Comparison of ENCODE assay signal across 19 cellular contexts in the genomic region with DNA sequence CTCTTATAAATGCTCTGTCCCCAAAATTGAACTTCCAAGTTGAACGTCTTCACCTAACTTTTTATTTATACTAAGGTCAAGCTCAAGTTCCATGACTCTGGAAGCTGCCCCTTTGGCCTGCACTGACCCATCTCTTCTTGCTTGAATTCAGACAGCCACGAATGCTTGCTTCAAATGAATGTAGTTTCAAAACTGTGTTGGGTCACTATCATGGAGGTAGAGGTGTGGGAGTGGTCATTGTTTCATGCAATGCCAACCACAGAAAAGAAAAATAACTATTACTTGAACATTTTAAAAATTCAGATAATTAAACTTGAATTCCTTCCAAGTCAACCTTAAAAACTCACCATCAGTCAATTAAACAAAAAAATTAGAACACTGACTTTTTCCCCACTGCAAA. TPM values are rescaled to one million over a fixed set of nuclear protein-coding genes. Genes with fewer than 3 reads are reported as not detected.
DNase-seq lines count a peak whose midpoint lies in the region; ATAC-seq and TF ChIP-seq lines count a peak whose summit lies in the region.
"Had no signal": no experiment of that assay in that cellular context is flagged by ENCODE, and none has a peak within 500 bp of the region (broad histone marks: within the 10 kb centered on the region; RNA-seq: fewer than 3 reads in every experiment).

No MANE protein-coding gene starts in this region.

- H3K4me1 ChIP-seq in BLaER1 treated with 17β-estradiol and CSF1 and Interleukin-3, amounts not matched to agents 10 nM and 100 nM: peaks cover 28 to 56% (median 40%) of the 10 kb centered on the region in 10 experiments
- peaks cover 43% of the 10 kb centered on the region for H3K4me1 ChIP-seq in CD4-positive, alpha-beta memory T cell (ENCODE audit: insufficient read depth, low read length)
- H3K4me1 ChIP-seq in OCI-LY1 (ENCODE audit: insufficient read depth, low read length, severe bottlenecking) (peaks cover 38% of the 10 kb centered on the region), neural progenitor cell (peaks cover 22% of the 10 kb centered on the region)

- no peaks in the 10 kb centered on the region for H4K20me1 ChIP-seq in BLaER1 treated with 17β-estradiol and CSF1 and Interleukin-3, amounts not matched to agents 10 nM and 100 nM
- H4K20me1 ChIP-seq in OCI-LY1 (ENCODE audit: insufficient read depth, low read length) (no peaks in the 10 kb centered on the region), neural progenitor cell (ENCODE audit: low read depth) (peaks cover 3% of the 10 kb centered on the region)

- POLR2A ChIA-PET in CD4-positive, alpha-beta memory T cell (lab: Charles Lee; ENCODE audit: partially characterized antibody): no interaction called here

- H3K27me3 Mint-ChIP-seq in CD4-positive, alpha-beta memory T cell: no peaks in the 10 kb centered on the region
- peaks cover 2% of the 10 kb centered on the region for H3K27me3 Mint-ChIP-seq in neural progenitor cell (ENCODE audit: insufficient read depth, low read depth)

- no peaks in the 10 kb centered on the region for H3K9me3 ChIP-seq in BLaER1 treated with 17β-estradiol and CSF1 and Interleukin-3, amounts not matched to agents 10 nM and 100 nM (replicated peaks in 1 of 11)
- no peaks in the 10 kb centered on the region for H3K9me3 ChIP-seq in CD4-positive, alpha-beta memory T cell (ENCODE audit: control insufficient read depth in 1 of 2, low read length in 2 of 2)
- H3K9me3 ChIP-seq in OCI-LY1 (ENCODE audit: low read length) (no peaks in the 10 kb centered on the region), neural progenitor cell (ENCODE audit: low read depth) (no peaks in the 10 kb centered on the region)
- H3K9me3 ChIP-seq: SJSA1 had no signal

- peaks cover 37 to 59% (median 46%) of the 10 kb centered on the region in 4 donors for H3K4me1 Mint-ChIP-seq in CD4-positive, alpha-beta memory T cell
- H3K4me1 Mint-ChIP-seq in neural progenitor cell: peaks cover 26% of the 10 kb centered on the region

- H2AFZ ChIP-seq in OCI-LY1 (ENCODE audit: low read length): no peak overlapping the region
- no peak overlapping the region for H2AFZ ChIP-seq in neural progenitor cell (replicated peaks)

- peak overlapping the region in 1 of 8 donors; percentile 7 for H3K4me3 Mint-ChIP-seq in CD4-positive, alpha-beta memory T cell
- peak overlapping the region; percentile 19 for H3K4me3 Mint-ChIP-seq in neural progenitor cell

- no peaks in the 10 kb centered on the region for H3F3A ChIP-seq in OCI-LY1 (ENCODE audit: insufficient read depth, low read length)
- H3F3A ChIP-seq in neural progenitor cell (ENCODE audit: low read depth): peaks cover 22% of the 10 kb centered on the region

- peaks cover 26 to 46% of the 10 kb centered on the region in 2 donors for H3K36me3 Mint-ChIP-seq in CD4-positive, alpha-beta memory T cell
- H3K36me3 Mint-ChIP-seq in neural progenitor cell: peaks cover 5% of the 10 kb centered on the region

- TF ChIP-seq CTCF in OCI-LY1 (IDR thresholded peaks at IDR 0.05; ENCODE audit: low read length) (no peak), neural progenitor cell (IDR thresholded peaks at IDR 0.05) (no peak), brain microvascular endothelial cell (IDR thresholded peaks at IDR 0.05; ENCODE audit: low read depth, low read length, missing control alignments) (no peak)

- intact Hi-C loops in CD4-positive, alpha-beta memory T cell (cut with micrococcal nuclease): no loop called here

- no peaks in the 10 kb centered on the region for H3K27me3 ChIP-seq in BLaER1 treated with 17β-estradiol and CSF1 and Interleukin-3, amounts not matched to agents 10 nM and 100 nM
- H3K27me3 ChIP-seq in CD4-positive, alpha-beta memory T cell (ENCODE audit: insufficient read depth, low read length): no peaks in the 10 kb centered on the region
- no peaks in the 10 kb centered on the region for H3K27me3 ChIP-seq in OCI-LY1 (ENCODE audit: insufficient read depth, low read length)
- no peaks in the 10 kb centered on the region for H3K27me3 ChIP-seq in neural progenitor cell
- no peaks in the 10 kb centered on the region for H3K27me3 ChIP-seq in brain microvascular endothelial cell (replicated peaks)
- H3K27me3 ChIP-seq: SJSA1 had no signal

- ATAC-seq in HG02970 (IDR thresholded peaks at IDR 0.05; ENCODE audit: low FRiP score, unreplicated experiment): no peak
- ATAC-seq: HCT116, Panc1 had no signal

- no peaks in the 10 kb centered on the region for H3K9me3 Mint-ChIP-seq in CD4-positive, alpha-beta memory T cell
- H3K9me3 Mint-ChIP-seq in neural progenitor cell: no peaks in the 10 kb centered on the region

- H3K36me3 ChIP-seq in BLaER1 treated with 17β-estradiol and CSF1 and Interleukin-3, amounts not matched to agents 10 nM and 100 nM: peaks cover 37 to 57% (median 48%) of the 10 kb centered on the region in 11 experiments
- peaks cover 7% of the 10 kb centered on the region for H3K36me3 ChIP-seq in CD4-positive, alpha-beta memory T cell (ENCODE audit: insufficient read depth, low read length)
- peaks cover 56% of the 10 kb centered on the region for H3K36me3 ChIP-seq in OCI-LY1 (ENCODE audit: insufficient read depth, low read length)
- peaks cover 13% of the 10 kb centered on the region for H3K36me3 ChIP-seq in neural progenitor cell
- no peaks in the 10 kb centered on the region for H3K36me3 ChIP-seq in brain microvascular endothelial cell (replicated peaks)

- peak overlapping the region in 4 of 7 donors; percentile 4 to 30 (median 12) for H3K27ac Mint-ChIP-seq in CD4-positive, alpha-beta memory T cell
- H3K27ac Mint-ChIP-seq in neural progenitor cell: no peak overlapping the region

- CTCF ChIA-PET in CD4-positive, alpha-beta memory T cell (lab: Charles Lee; ENCODE audit: partially characterized antibody): no interaction called here

- no peaks in the 10 kb centered on the region for H3K9me2 ChIP-seq in OCI-LY1 (ENCODE audit: low read depth, low read length)

- peak overlapping the region in 10 of 11 experiments; percentile 0 to 95 (median 26); a peak in 14 of 22 replicates for H3K4me2 ChIP-seq in BLaER1 treated with 17β-estradiol and CSF1 and Interleukin-3, amounts not matched to agents 10 nM and 100 nM
- peak overlapping the region; percentile 27; the same call in 1 of the 2 replicates for H3K4me2 ChIP-seq in OCI-LY1 (ENCODE audit: low read length)
- no peak overlapping the region for H3K4me2 ChIP-seq in neural progenitor cell

- H3K9ac ChIP-seq in BLaER1 treated with 17β-estradiol and CSF1 and Interleukin-3, amounts not matched to agents 10 nM and 100 nM: no peak overlapping the region
- H3K9ac ChIP-seq in OCI-LY1 (ENCODE audit: low read length) (no peak overlapping the region), neural progenitor cell (no peak overlapping the region)

- H3K27ac ChIP-seq in BLaER1 treated with 17β-estradiol and CSF1 and Interleukin-3, amounts not matched to agents 10 nM and 100 nM: peak overlapping the region in 1 of 11 experiments; percentile 30; a peak in 1 of 22 replicates
- H3K27ac ChIP-seq in CD4-positive, alpha-beta memory T cell (ENCODE audit: low read depth, low read length): no peak overlapping the region
- H3K27ac ChIP-seq in OCI-LY1 (ENCODE audit: low read depth, low read length, poor library complexity, severe bottlenecking) (no peak overlapping the region), neural progenitor cell (no peak overlapping the region), brain microvascular endothelial cell (no peak overlapping the region)
- H3K27ac ChIP-seq: SJSA1 had no signal

- no peak for DNase-seq in CD4-positive, alpha-beta memory T cell
- DNase-seq in neural progenitor cell (ENCODE audit: low spot score): no peak
- DNase-seq in NCI-H748 treated with DMSO at 0.1 percent for 48 hours (lab: John Stamatoyannopoulos, UW): no peak
- DNase-seq in brain microvascular endothelial cell: no peak
- DNase-seq: ACHN, DMS153, EL, GOT3, NCI-H1105 treated with DMSO at 0.1 percent for 48 hours, NCI-H1694 treated with DMSO at 0.1 percent for 48 hours, NCI-H2107, NCI-H510A treated with DMSO at 0.1 percent for 48 hours, NCI-H82 had no signal

- in situ Hi-C loops in brain microvascular endothelial cell (cut with HindIII; ENCODE audit: low pct_ligation_motif_present, low sequenced_read_pairs): no loop called here

- no peak overlapping the region for H3K4me3 ChIP-seq in BLaER1 treated with 17β-estradiol and CSF1 and Interleukin-3, amounts not matched to agents 10 nM and 100 nM
- H3K4me3 ChIP-seq in CD4-positive, alpha-beta memory T cell (ENCODE audit: low read length in 2 of 2): no peak overlapping the region
- no peak overlapping the region for H3K4me3 ChIP-seq in OCI-LY1 (ENCODE audit: low read depth, low read length, poor library complexity, severe bottlenecking)
- no peak overlapping the region for H3K4me3 ChIP-seq in neural progenitor cell
- no peak overlapping the region for H3K4me3 ChIP-seq in brain microvascular endothelial cell (ENCODE audit: low read depth, low read length)
- H3K4me3 ChIP-seq: SJSA1 had no signal

- H3K79me2 ChIP-seq in OCI-LY1 (ENCODE audit: insufficient read depth, low read length) (peaks cover 73% of the 10 kb centered on the region), neural progenitor cell (ENCODE audit: low read depth) (peaks cover 38% of the 10 kb centered on the region)

RNA-seq across cellular contexts. Expression of a gene that starts 2.5 kb away (rescaled TPM):
- total RNA-seq in CD4-positive, alpha-beta memory T cell: 10 to 100 TPM; 26.1 to 27.7 TPM
- 10 to 100 TPM; 28.9 to 31.3 TPM for polyA plus RNA-seq in CD4-positive, alpha-beta memory T cell
- 31.7 and 61.8 TPM in 2 replicates for total RNA-seq in neural progenitor cell (ENCODE audit: low replicate concordance)

RNA-seq across cellular contexts. Expression of a gene that starts 2.8 kb away (rescaled TPM):
- 10 to 100 TPM; 50.8 to 56.4 TPM for total RNA-seq in CD4-positive, alpha-beta memory T cell
- polyA plus RNA-seq in CD4-positive, alpha-beta memory T cell: 10 to 100 TPM; 29.4 to 32.3 TPM
- total RNA-seq in neural progenitor cell (ENCODE audit: low replicate concordance): 74.9 and 109 TPM in 2 replicates
